10 cellular contexts compared by ENCODE assay signal in genomic region chr19:36116344-36116637, GRCh38. TPM values are rescaled to one million over a fixed set of nuclear protein-coding genes. Genes with fewer than 3 reads are reported as not detected.
A peak's percentile ranks its signal among the peaks of the same experiment; 100 is the strongest.
DNase-seq lines count a peak whose midpoint lies in the region; ATAC-seq and TF ChIP-seq lines count a peak whose summit lies in the region.
"Had no signal": no experiment of that assay in that cellular context is flagged by ENCODE, and none has a peak within 500 bp of the region (broad histone marks: within the 10 kb centered on the region; RNA-seq: fewer than 3 reads in every experiment).

No MANE protein-coding gene starts in this region.

- no peaks in the 10 kb centered on the region for H4K20me1 ChIP-seq in H9 (ENCODE audit: control insufficient read depth, insufficient read depth, insufficient read length)

- no peak for ATAC-seq in GM19397 (IDR thresholded peaks at IDR 0.05; ENCODE audit: unreplicated experiment)

- H2BK20ac ChIP-seq in H9 (ENCODE audit: low read depth, low read length, poor library complexity, severe bottlenecking): no peak overlapping the region

- H3T11ph ChIP-seq in H9 (ENCODE audit: low read length): no peak overlapping the region

- peak overlapping the region; percentile 93 for H3K4me2 ChIP-seq in H9 (ENCODE audit: insufficient read depth, insufficient read length, low read length)

- H3K4me1 ChIP-seq in H9 (ENCODE audit: insufficient read depth, low read length): peaks cover 2% of the 10 kb centered on the region; the same call in 1 of the 2 replicates

- H3K27me3 Mint-ChIP-seq in H9 (ENCODE audit: low read depth): peaks cover 3% of the 10 kb centered on the region; the same call in 1 of the 2 replicates

- H3K36me3 ChIP-seq in WERI-Rb-1: peaks cover 59% of the 10 kb centered on the region

- no peak overlapping the region for H2BK120ac ChIP-seq in H9 (ENCODE audit: low read depth, low read length, poor library complexity, severe bottlenecking)

- no peak overlapping the region for H3K18ac ChIP-seq in H9 (ENCODE audit: insufficient read length, low read depth, low read length)

- DNase-seq in H9 (no peak), WERI-Rb-1 (no peak), foreskin fibroblast (no peak), NCI-H2171 treated with DMSO at 0.1 percent for 48 hours (lab: John Stamatoyannopoulos, UW) (no peak), kidney tubule cell (ENCODE audit: low spot score) (no peak), DMS153 treated with DMSO at 0.1 percent for 48 hours (lab: John Stamatoyannopoulos, UW; ENCODE audit: unreplicated experiment) (no peak)

- H2AFZ ChIP-seq in H9 (ENCODE audit: low read length): no peak overlapping the region

- H4K5ac ChIP-seq in H9 (ENCODE audit: insufficient read length, low read depth, low read length): no peak overlapping the region

- H3K56ac ChIP-seq in H9 (ENCODE audit: insufficient read length, low read depth, low read length): no peak overlapping the region

- no peak overlapping the region for H2BK15ac ChIP-seq in H9 (ENCODE audit: low read depth, low read length)

- WGBS in H9 (ENCODE audit: extremely low coverage, insufficient read length, low lambda C conversion rate): no CpG with 5 or more reads among the region's 1 CpG

- H3K27me3 ChIP-seq in H9 (ENCODE audit: insufficient read depth, low read length): no peaks in the 10 kb centered on the region
- no peaks in the 10 kb centered on the region for H3K27me3 ChIP-seq in WERI-Rb-1 (ENCODE audit: insufficient read depth, low read depth, severe bottlenecking)

- peak overlapping the region; percentile 91 for H3K4me3 ChIP-seq in WERI-Rb-1 (ENCODE audit: low read depth, low read length)
- H3K4me3 ChIP-seq in foreskin fibroblast (ENCODE audit: low read depth in 1 of 2, low read length in 2 of 2): peak overlapping the region; percentile 74 to 80
- peak overlapping the region in 6 of 7 experiments; percentile 56 to 85 (median 76) for H3K4me3 ChIP-seq in skin epidermis

- peaks cover 29 to 70% (median 66%) of the 10 kb centered on the region in 3 experiments; a peak in 6 of 7 replicates for H3K36me3 Mint-ChIP-seq in H9 (ENCODE audit: insufficient read depth in 1 of 3, low read depth in 3 of 3)

- peak overlapping the region in 1 of 3 experiments; percentile 81; a peak in 2 of 7 replicates for H3K27ac Mint-ChIP-seq in H9

- no peak overlapping the region for H3K4ac ChIP-seq in H9 (ENCODE audit: low read depth, low read length)

- H3K4me3 Mint-ChIP-seq in H9: peak overlapping the region; percentile 95 to 99

- no peaks in the 10 kb centered on the region for H3K79me1 ChIP-seq in H9 (ENCODE audit: insufficient read depth, low read depth, low read length, poor library complexity, severe bottlenecking)

- H3K27ac ChIP-seq in H9 (ENCODE audit: insufficient read length, low read depth, low read length): no peak overlapping the region
- no peak overlapping the region for H3K27ac ChIP-seq in WERI-Rb-1
- peak overlapping the region in 17 of 21 experiments; percentile 45 to 94 (median 89) for H3K27ac ChIP-seq in skin epidermis

- H3K23ac ChIP-seq in H9 (ENCODE audit: insufficient read length, low read depth, low read length): no peak overlapping the region

- H3K9me3 ChIP-seq in H9 (ENCODE audit: control insufficient read depth, low read depth, low read length): no peaks in the 10 kb centered on the region
- no peaks in the 10 kb centered on the region for H3K9me3 ChIP-seq in WERI-Rb-1 (ENCODE audit: severe bottlenecking)

- no peak overlapping the region for H2AK5ac ChIP-seq in H9 (ENCODE audit: insufficient read length, low read length)

- H2BK5ac ChIP-seq in H9 (ENCODE audit: insufficient read length, low read length): no peak overlapping the region

- H2BK12ac ChIP-seq in H9 (ENCODE audit: insufficient read length, low read depth, low read length): no peak overlapping the region

- no peak overlapping the region; the same call in 1 of the 2 replicates for H3K14ac ChIP-seq in H9 (ENCODE audit: insufficient read depth, low read length)

- peaks cover 26 to 46% of the 10 kb centered on the region in 2 experiments for H3K4me1 Mint-ChIP-seq in H9

- no peak for TF ChIP-seq CTCF in H9 (conservative IDR thresholded peaks at IDR 0.05)
- no peak for TF ChIP-seq CTCF in WERI-Rb-1 (IDR thresholded peaks at IDR 0.05; ENCODE audit: low read depth, low read length)
- no peak for TF ChIP-seq CTCF in foreskin fibroblast (IDR thresholded peaks at IDR 0.05; ENCODE audit: low read depth, low read length)

- no peak overlapping the region for H3K9ac ChIP-seq in H9 (ENCODE audit: extremely low read depth, insufficient read length, low read length)

- H3K23me2 ChIP-seq in H9 (ENCODE audit: insufficient read length, low read depth, low read length, poor library complexity, severe bottlenecking): peaks cover 14% of the 10 kb centered on the region

- H4K8ac ChIP-seq in H9 (replicated peaks; ENCODE audit: insufficient read length, low read depth, low read length): no peak overlapping the region

- no peak overlapping the region for H4K91ac ChIP-seq in H9 (ENCODE audit: insufficient read length, low read depth, low read length)

- no peaks in the 10 kb centered on the region; the same call in 1 of the 2 replicates for H3K79me2 ChIP-seq in H9 (ENCODE audit: insufficient read depth, low read length)

- no peaks in the 10 kb centered on the region; a peak in 1 of 5 replicates for H3K9me3 Mint-ChIP-seq in H9

RNA-seq across cellular contexts. Expression of gene TBCB, which starts 1.0 kb away (rescaled TPM):
- 203 and 216 TPM in 2 replicates for total RNA-seq in H9 (2021)

RNA-seq across cellular contexts. Expression of gene POLR2I, which starts 1.6 kb away (rescaled TPM):
- 145 and 146 TPM in 2 replicates for total RNA-seq in H9 (2021)

RNA-seq across cellular contexts. Expression of gene OVOL3, which starts 5.3 kb away (rescaled TPM):
- total RNA-seq in H9 (2021): not detected in 2 replicates
- total RNA-seq: H4, RPMI7951 had no signal

RNA-seq across cellular contexts. Expression of gene CAPNS1, which starts 23.6 kb away (rescaled TPM):
- 379 and 399 TPM in 2 replicates for total RNA-seq in H9 (2021)

RNA-seq across cellular contexts. Expression of gene COX7A1, which starts 36.0 kb away (rescaled TPM):
- total RNA-seq in H9 (2021): not detected in 2 replicates
- total RNA-seq: H4 had no signal

Comparison
In these comparisons a context has a peak if more than half of its experiments do, and no peak if none do; other contexts are left out.
1. H3K27ac ChIP-seq: peak in skin epidermis (17 of 21); none in H9 (single experiment) and WERI-Rb-1 (single experiment).
2. Peak in every context shown above with its lines, with median percentiles within 50 percentile points of each other: H3K4me3 ChIP-seq.